In the genomic region with DNA sequence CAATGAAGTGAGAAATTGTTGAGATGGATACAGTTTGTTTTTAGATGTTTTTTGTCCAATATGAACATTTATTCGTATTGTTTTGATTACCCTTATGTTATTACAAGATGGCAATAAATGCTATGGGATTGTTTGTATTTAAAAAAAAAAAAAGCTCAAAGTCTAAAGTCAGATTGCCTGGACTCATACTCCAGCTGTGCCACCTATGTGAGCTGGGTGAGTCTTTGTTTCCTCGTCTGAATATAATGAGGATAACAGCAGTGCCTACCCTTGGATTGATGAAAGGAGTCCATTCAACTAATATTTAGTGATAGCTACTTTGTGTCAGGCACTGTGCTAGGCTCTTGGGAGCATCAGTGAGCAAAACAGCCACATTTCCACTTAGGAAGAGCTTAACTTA, we compare ENCODE assay signal across 1 cellular context.
TF ChIP-seq lines count a peak whose summit lies in the region.

No MANE protein-coding gene starts in this region.

TF ChIP-seq in A549, 52 proteins besides CTCF, POLR2A, EP300 and RAD21 (continued from another document):
- TF ChIP-seq ELK1 (IDR thresholded peaks at IDR 0.05; ENCODE audit: low read depth, low read length) (no peak), NFE2L2 (conservative IDR thresholded peaks at IDR 0.05; ENCODE audit: low read length) (no peak), ZFP36 (IDR thresholded peaks at IDR 0.05; ENCODE audit: borderline replicate concordance, partially characterized antibody) (no peak), BHLHE40 (IDR thresholded peaks at IDR 0.05; ENCODE audit: low read depth, low read length) (no peak), ZC3H11A (IDR thresholded peaks at IDR 0.05) (no peak), FOSL2 (IDR thresholded peaks at IDR 0.05) (no peak), FOSL2 (CRISPR knock-in tag; IDR thresholded peaks at IDR 0.05) (no peak)
- TF ChIP-seq, protein P1, sequence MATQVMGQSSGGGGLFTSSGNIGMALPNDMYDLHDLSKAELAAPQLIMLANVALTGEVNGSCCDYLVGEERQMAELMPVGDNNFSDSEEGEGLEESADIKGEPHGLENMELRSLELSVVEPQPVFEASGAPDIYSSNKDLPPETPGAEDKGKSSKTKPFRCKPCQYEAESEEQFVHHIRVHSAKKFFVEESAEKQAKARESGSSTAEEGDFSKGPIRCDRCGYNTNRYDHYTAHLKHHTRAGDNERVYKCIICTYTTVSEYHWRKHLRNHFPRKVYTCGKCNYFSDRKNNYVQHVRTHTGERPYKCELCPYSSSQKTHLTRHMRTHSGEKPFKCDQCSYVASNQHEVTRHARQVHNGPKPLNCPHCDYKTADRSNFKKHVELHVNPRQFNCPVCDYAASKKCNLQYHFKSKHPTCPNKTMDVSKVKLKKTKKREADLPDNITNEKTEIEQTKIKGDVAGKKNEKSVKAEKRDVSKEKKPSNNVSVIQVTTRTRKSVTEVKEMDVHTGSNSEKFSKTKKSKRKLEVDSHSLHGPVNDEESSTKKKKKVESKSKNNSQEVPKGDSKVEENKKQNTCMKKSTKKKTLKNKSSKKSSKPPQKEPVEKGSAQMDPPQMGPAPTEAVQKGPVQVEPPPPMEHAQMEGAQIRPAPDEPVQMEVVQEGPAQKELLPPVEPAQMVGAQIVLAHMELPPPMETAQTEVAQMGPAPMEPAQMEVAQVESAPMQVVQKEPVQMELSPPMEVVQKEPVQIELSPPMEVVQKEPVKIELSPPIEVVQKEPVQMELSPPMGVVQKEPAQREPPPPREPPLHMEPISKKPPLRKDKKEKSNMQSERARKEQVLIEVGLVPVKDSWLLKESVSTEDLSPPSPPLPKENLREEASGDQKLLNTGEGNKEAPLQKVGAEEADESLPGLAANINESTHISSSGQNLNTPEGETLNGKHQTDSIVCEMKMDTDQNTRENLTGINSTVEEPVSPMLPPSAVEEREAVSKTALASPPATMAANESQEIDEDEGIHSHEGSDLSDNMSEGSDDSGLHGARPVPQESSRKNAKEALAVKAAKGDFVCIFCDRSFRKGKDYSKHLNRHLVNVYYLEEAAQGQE (IDR thresholded peaks at IDR 0.05) = no peak
